8 cellular contexts compared by ENCODE assay signal in genomic region chr16:30409125-30410060, GRCh38. TPM values are rescaled to one million over a fixed set of nuclear protein-coding genes. Genes with fewer than 3 reads are reported as not detected.
DNase-seq lines count a peak whose midpoint lies in the region; ATAC-seq and TF ChIP-seq lines count a peak whose summit lies in the region.

No MANE protein-coding gene starts in this region.

- no peak overlapping the region for H3K4me2 ChIP-seq in neural cell (ENCODE audit: low read length)

- no peaks in the 10 kb centered on the region for H3K27me3 ChIP-seq in neural cell (ENCODE audit: insufficient read depth, low read depth, low read length)

- CTCF ChIA-PET in RWPE1 (lab: Yijun Ruan, JAX), result interaction anchor here (0.6 to 1.6 kb wide), 17 partner anchors 9 to 184 kb away, joined by 3 to 14 read pairs (median 4); partner anchors contain the start of genes CD2BP2, DCTPP1, ZNF48 and ZNF688

- H3K4me3 ChIP-seq in LNCaP clone FGC (ENCODE audit: low read depth, low read length) (no peak overlapping the region), fibroblast of mammary gland (ENCODE audit: control insufficient read depth, low read depth, low read length) (no peak overlapping the region), neural cell (ENCODE audit: low read length) (no peak overlapping the region)

- POLR2A ChIA-PET in RWPE1 (lab: Yijun Ruan, JAX; ENCODE audit: low non-redundant PET), result interaction anchor here (0.5 to 0.6 kb wide), 2 partner anchors 13 to 118 kb away, joined by 3 to 4 read pairs; no protein-coding TSS in a partner anchor

- TF ChIP-seq CTCF in LNCaP clone FGC (IDR thresholded peaks at IDR 0.05; ENCODE audit: control insufficient read depth, extremely low read depth, insufficient read depth) (peak; percentile 95), RWPE1 (conservative IDR thresholded peaks at IDR 0.05; ENCODE audit: low read depth) (peak; percentile 92), fibroblast of mammary gland (conservative IDR thresholded peaks at IDR 0.05; ENCODE audit: control insufficient read depth, insufficient read depth, low read depth, low read length) (peak; percentile 94), neural cell (IDR thresholded peaks at IDR 0.05; ENCODE audit: poor library complexity, severe bottlenecking) (peak; percentile 92)

- H3F3A ChIP-seq in neural cell (ENCODE audit: insufficient read depth, low read length, poor library complexity, severe bottlenecking), result no peaks in the 10 kb centered on the region

- H3K27ac ChIP-seq in RWPE1, result peak overlapping the region; percentile 73
- H3K27ac ChIP-seq in neural cell (ENCODE audit: low read length), result no peak overlapping the region

- H4K20me1 ChIP-seq in neural cell (ENCODE audit: insufficient read depth), result no peaks in the 10 kb centered on the region

- H3K9ac ChIP-seq in neural cell (ENCODE audit: low read length), result no peak overlapping the region

- H3K79me2 ChIP-seq in neural cell (replicated peaks; ENCODE audit: insufficient read depth, low read length), result peaks cover 5% of the 10 kb centered on the region

- no peaks in the 10 kb centered on the region for H3K9me3 ChIP-seq in neural cell (ENCODE audit: low read length)

- no peak for TF ChIP-seq EP300 in neural cell (conservative IDR thresholded peaks at IDR 0.05; ENCODE audit: poor library complexity, severe bottlenecking)

- H2AFZ ChIP-seq in neural cell (ENCODE audit: low read depth, low read length), result no peak overlapping the region

- ATAC-seq in GM18870 (IDR thresholded peaks at IDR 0.05; ENCODE audit: unreplicated experiment), result peak; percentile 41

- DNase-seq in A172 (ENCODE audit: low spot score) (peak; percentile 84), LNCaP clone FGC (ENCODE audit: low read depth) (no peak), RWPE1 (ENCODE audit: low spot score) (peak; percentile 83), fibroblast of mammary gland (ENCODE audit: low read depth) (peak; percentile 81)
- DNase-seq in activated T-helper 1 cell treated with anti-CD3 and anti-CD28 coated beads, Interleukin-2, amount 50 U/mL, for 16 hours (ENCODE audit: low read depth in 1 of 2, low spot score in 1 of 2), result peak; percentile 90 to 95
- DNase-seq in stimulated activated naive CD4-positive, alpha-beta T cell treated with Interleukin-2 at 50 U/mL for 16 hours (lab: John Stamatoyannopoulos, UW), result peak; percentile 87

- H3K36me3 ChIP-seq in neural cell (ENCODE audit: insufficient read depth, low read length), result no peaks in the 10 kb centered on the region

- H3K9me2 ChIP-seq in neural cell (ENCODE audit: insufficient read depth, low read length), result no peaks in the 10 kb centered on the region

- TF ChIP-seq RAD21 in neural cell (conservative IDR thresholded peaks at IDR 0.05), result peak; percentile 87

TF ChIP-seq in neural cell, 6 proteins besides CTCF, POLR2A, EP300 and RAD21:
- TF ChIP-seq POLR2AphosphoS5 (IDR thresholded peaks at IDR 0.05) (no peak), SMC3 (conservative IDR thresholded peaks at IDR 0.05; ENCODE audit: poor library complexity) (peak; percentile 81), MXI1 (conservative IDR thresholded peaks at IDR 0.05; ENCODE audit: poor library complexity, severe bottlenecking) (peak; percentile 32)

RNA-seq across cellular contexts. Expression of gene ZNF771, which starts 2.0 kb away (rescaled TPM):
- 19.2 and 27.4 TPM in 2 replicates for total RNA-seq in A172 (2014; rRNA removed; shearing (Covaris generic))
- polyA plus RNA-seq in neural cell, result 10.2 and 11.7 TPM in 2 replicates
- polyA minus RNA-seq in neural cell, result 7.1 and 7.6 TPM in 2 replicates

RNA-seq across cellular contexts. Expression of gene ZNF48, which starts 14.2 kb away (rescaled TPM):
- total RNA-seq in A172 (2014; rRNA removed; shearing (Covaris generic)), result 19.1 and 20.7 TPM in 2 replicates
- polyA plus RNA-seq in neural cell, result 42.3 and 48.9 TPM in 2 replicates
- polyA minus RNA-seq in neural cell, result 74.0 and 82.3 TPM in 2 replicates

RNA-seq across cellular contexts. Expression of gene DCTPP1, which starts 20.4 kb away (rescaled TPM):
- total RNA-seq in A172 (2014; rRNA removed; shearing (Covaris generic)), result 74.5 and 86.1 TPM in 2 replicates
- polyA plus RNA-seq in neural cell, result 47.3 and 60.4 TPM in 2 replicates
- 17.0 and 20.4 TPM in 2 replicates for polyA minus RNA-seq in neural cell

RNA-seq across cellular contexts. Expression of gene SEPTIN1, which starts 27.0 kb away (rescaled TPM):
- not detected in 2 replicates for total RNA-seq in A172 (2014; rRNA removed; shearing (Covaris generic))
- polyA plus RNA-seq in neural cell, result 0.38 TPM in 1 of 2 replicates, not detected in the other
- 0.81 TPM in 1 of 2 replicates, not detected in the other for polyA minus RNA-seq in neural cell

RNA-seq across cellular contexts. Expression of gene MYL11, which starts 34.8 kb away (rescaled TPM):
- total RNA-seq in A172 (2014; rRNA removed; shearing (Covaris generic)), result not detected in 2 replicates
- polyA plus RNA-seq in neural cell, result not detected in 2 replicates
- not detected in 2 replicates for polyA minus RNA-seq in neural cell
